In genomic region chr1:152312169-152312568, GRCh38 we compare ENCODE assay signal across 7 cellular contexts. TPM values are rescaled to one million over a fixed set of nuclear protein-coding genes. Genes with fewer than 3 reads are reported as not detected.
"Had no signal": no experiment of that assay in that cellular context is flagged by ENCODE, and none has a peak within 500 bp of the region (broad histone marks: within the 10 kb centered on the region; RNA-seq: fewer than 3 reads in every experiment).

No MANE protein-coding gene starts in this region.

RNA-seq across cellular contexts. Expression of gene FLG, which starts 12.9 kb away (rescaled TPM):
- total RNA-seq: H1, H7, H9 had no signal

RNA-seq across cellular contexts. Expression of gene FLG2, which starts 47.6 kb away (rescaled TPM):
- total RNA-seq: GM23248, GM23338, H1, H4, H7, H9, HFFc6 had no signal
